Comparison of ENCODE assay signal across 1 cellular context in genomic region chr19:39516270-39516669, GRCh38.
TF ChIP-seq lines count a peak whose summit lies in the region.

No MANE protein-coding gene starts in this region.

TF ChIP-seq in SK-N-SH, 30 proteins besides CTCF, POLR2A, EP300 and RAD21 (continued from another document):
- TF ChIP-seq ZBTB33 (IDR thresholded peaks at IDR 0.05; ENCODE audit: borderline replicate concordance, low read depth) = no peak
- no peak for TF ChIP-seq MXI1 (IDR thresholded peaks at IDR 0.05; ENCODE audit: low read depth, low read length)
- TF ChIP-seq YY1 (IDR thresholded peaks at IDR 0.05; ENCODE audit: low read depth) = no peak
- no peak for TF ChIP-seq ELF1 (IDR thresholded peaks at IDR 0.05)
- no peak for TF ChIP-seq FOXM1 (IDR thresholded peaks at IDR 0.05; ENCODE audit: low read depth)
